In genomic region chr6:89799756-89800155, GRCh38 we compare ENCODE assay signal across 22 cellular contexts. TPM values are rescaled to one million over a fixed set of nuclear protein-coding genes. Genes with fewer than 3 reads are reported as not detected.
DNase-seq lines count a peak whose midpoint lies in the region; ATAC-seq and TF ChIP-seq lines count a peak whose summit lies in the region.
"Had no signal": no experiment of that assay in that cellular context is flagged by ENCODE, and none has a peak within 500 bp of the region (broad histone marks: within the 10 kb centered on the region; RNA-seq: fewer than 3 reads in every experiment).

No MANE protein-coding gene starts in this region.

- no peaks in the 10 kb centered on the region for H3K27me3 ChIP-seq in iPS-18a (ENCODE audit: control insufficient read depth, insufficient read depth, low read length)
- H3K27me3 ChIP-seq: MG63 had no signal

- H3K4me1 Mint-ChIP-seq in activated naive CD8-positive, alpha-beta T cell treated with anti-CD3 and anti-CD28 coated beads for 36 hours, result peaks cover 17% of the 10 kb centered on the region
- H3K4me1 Mint-ChIP-seq in activated naive CD8-positive, alpha-beta T cell treated with anti-CD3 and anti-CD28 coated beads, Interleukin-2, amount 50 U/mL, for 24 hours, result peaks cover 14% of the 10 kb centered on the region
- H3K4me1 Mint-ChIP-seq in activated CD8-positive, alpha-beta T cell treated with anti-CD3 and anti-CD28 coated beads for 36 hours (ENCODE audit: low read depth), result peaks cover 11% of the 10 kb centered on the region

- CTCF ChIA-PET in activated CD8-positive, alpha-beta T cell treated with anti-CD3 and anti-CD28 coated beads for 36 hours (lab: Charles Lee), result interaction anchor here (1.0 kb wide), 1 partner anchor 138 kb away, joined by 3 read pairs; no protein-coding TSS in a partner anchor

- H3K9ac ChIP-seq in iPS-18a (ENCODE audit: low read length), result no peak overlapping the region
- H3K9ac ChIP-seq: GM23248 had no signal

- no peak for ATAC-seq in activated naive CD8-positive, alpha-beta T cell treated with anti-CD3 and anti-CD28 coated beads, Interleukin-2, amount 50 U/mL, for 24 hours
- ATAC-seq in activated CD8-positive, alpha-beta T cell treated with anti-CD3 and anti-CD28 coated beads for 36 hours, result no peak
- no peak for ATAC-seq in HG02642 (IDR thresholded peaks at IDR 0.05; ENCODE audit: poor library complexity, unreplicated experiment)
- ATAC-seq: GM12878, Right ventricle myocardium inferior had no signal

- DNase-seq in activated naive CD8-positive, alpha-beta T cell treated with anti-CD3 and anti-CD28 coated beads for 36 hours, result no peak
- no peak for DNase-seq in activated naive CD8-positive, alpha-beta T cell treated with anti-CD3 and anti-CD28 coated beads, Interleukin-2, amount 50 U/mL, for 24 hours
- no peak for DNase-seq in activated CD8-positive, alpha-beta T cell treated with anti-CD3 and anti-CD28 coated beads for 36 hours
- DNase-seq in activated CD4-positive, alpha-beta T cell treated with anti-CD3 and anti-CD28 coated beads, Interleukin-2, amount 50 U/mL, for 4 hours, result no peak
- DNase-seq in AML-193 (lab: John Stamatoyannopoulos, UW) (no peak), NCI-H524 treated with DMSO at 0.1 percent for 48 hours (lab: John Stamatoyannopoulos, UW) (no peak)
- DNase-seq: CD4-positive, alpha-beta T cell; DMS153; GF-D8; GM23248; Kasumi-1; MG63; NCI-H1048; NCI-H1436 treated with DMSO at 0.1 percent for 48 hours; NCI-H2081; NCI-H2171 treated with DMSO at 0.1 percent for 48 hours; NCI-H446 had no signal

- peaks cover 21% of the 10 kb centered on the region for H3K4me1 ChIP-seq in iPS-18a (ENCODE audit: control insufficient read depth, low read depth, low read length)

- H3K9me3 Mint-ChIP-seq in activated naive CD8-positive, alpha-beta T cell treated with anti-CD3 and anti-CD28 coated beads for 36 hours, result no peaks in the 10 kb centered on the region
- H3K9me3 Mint-ChIP-seq in activated naive CD8-positive, alpha-beta T cell treated with anti-CD3 and anti-CD28 coated beads, Interleukin-2, amount 50 U/mL, for 24 hours, result no peaks in the 10 kb centered on the region
- no peaks in the 10 kb centered on the region for H3K9me3 Mint-ChIP-seq in activated CD8-positive, alpha-beta T cell treated with anti-CD3 and anti-CD28 coated beads for 36 hours
- H3K9me3 Mint-ChIP-seq: CD4-positive, alpha-beta T cell; IgD-negative memory B cell had no signal

- H3K27ac Mint-ChIP-seq in activated naive CD8-positive, alpha-beta T cell treated with anti-CD3 and anti-CD28 coated beads for 36 hours, result peak overlapping the region; percentile 52
- no peak overlapping the region for H3K27ac Mint-ChIP-seq in activated naive CD8-positive, alpha-beta T cell treated with anti-CD3 and anti-CD28 coated beads, Interleukin-2, amount 50 U/mL, for 24 hours
- H3K27ac Mint-ChIP-seq in activated CD8-positive, alpha-beta T cell treated with anti-CD3 and anti-CD28 coated beads for 36 hours, result peak overlapping the region; percentile 1
- H3K27ac Mint-ChIP-seq: CD4-positive, alpha-beta T cell had no signal

- H3K4me3 ChIP-seq in iPS-18a (ENCODE audit: low read length), result peak overlapping the region; percentile 33
- H3K4me3 ChIP-seq: GM12878, GM23248, MG63 had no signal

- intact Hi-C loops in activated CD8-positive, alpha-beta T cell treated with anti-CD3 and anti-CD28 coated beads for 36 hours (cut with micrococcal nuclease), result no loop called here

- no peaks in the 10 kb centered on the region for H3K9me3 ChIP-seq in iPS-18a (ENCODE audit: control insufficient read depth, low read depth, low read length)
- H3K9me3 ChIP-seq: MG63 had no signal

- no peak for TF ChIP-seq CTCF in activated CD8-positive, alpha-beta T cell treated with anti-CD3 and anti-CD28 coated beads for 36 hours (IDR thresholded peaks at IDR 0.05)

- no peaks in the 10 kb centered on the region for H3K27me3 Mint-ChIP-seq in activated naive CD8-positive, alpha-beta T cell treated with anti-CD3 and anti-CD28 coated beads for 36 hours
- no peaks in the 10 kb centered on the region for H3K27me3 Mint-ChIP-seq in activated naive CD8-positive, alpha-beta T cell treated with anti-CD3 and anti-CD28 coated beads, Interleukin-2, amount 50 U/mL, for 24 hours
- no peaks in the 10 kb centered on the region for H3K27me3 Mint-ChIP-seq in activated CD8-positive, alpha-beta T cell treated with anti-CD3 and anti-CD28 coated beads for 36 hours
- H3K27me3 Mint-ChIP-seq: CD4-positive, alpha-beta T cell; IgD-negative memory B cell had no signal

- no peak overlapping the region for H3K4me3 Mint-ChIP-seq in activated naive CD8-positive, alpha-beta T cell treated with anti-CD3 and anti-CD28 coated beads for 36 hours
- H3K4me3 Mint-ChIP-seq in activated naive CD8-positive, alpha-beta T cell treated with anti-CD3 and anti-CD28 coated beads, Interleukin-2, amount 50 U/mL, for 24 hours, result no peak overlapping the region
- no peak overlapping the region for H3K4me3 Mint-ChIP-seq in activated CD8-positive, alpha-beta T cell treated with anti-CD3 and anti-CD28 coated beads for 36 hours
- H3K4me3 Mint-ChIP-seq: CD4-positive, alpha-beta T cell; IgD-negative memory B cell had no signal

- H3K27ac ChIP-seq in iPS-18a (ENCODE audit: low read length), result peak overlapping the region; percentile 25
- H3K27ac ChIP-seq: GM23248 had no signal

- H3K36me3 ChIP-seq in iPS-18a (ENCODE audit: control insufficient read depth, low read depth, low read length), result peaks cover 39% of the 10 kb centered on the region

- POLR2A ChIA-PET in activated CD8-positive, alpha-beta T cell treated with anti-CD3 and anti-CD28 coated beads for 36 hours (lab: Charles Lee), result interaction anchor here (0.7 to 1.3 kb wide), 3 partner anchors 12 to 29 kb away, joined by 3 to 4 read pairs (median 3); partner anchors contain the start of gene MDN1

- H3K36me3 Mint-ChIP-seq in activated naive CD8-positive, alpha-beta T cell treated with anti-CD3 and anti-CD28 coated beads for 36 hours, result peaks cover 31% of the 10 kb centered on the region
- H3K36me3 Mint-ChIP-seq in activated naive CD8-positive, alpha-beta T cell treated with anti-CD3 and anti-CD28 coated beads, Interleukin-2, amount 50 U/mL, for 24 hours (ENCODE audit: low read depth), result peaks cover 44% of the 10 kb centered on the region
- peaks cover 39% of the 10 kb centered on the region for H3K36me3 Mint-ChIP-seq in activated CD8-positive, alpha-beta T cell treated with anti-CD3 and anti-CD28 coated beads for 36 hours (ENCODE audit: low read depth)
- H3K36me3 Mint-ChIP-seq: IgD-negative memory B cell had no signal

RNA-seq across cellular contexts. Expression of gene MDN1, which starts 19.8 kb away (rescaled TPM):
- 10 to 100 TPM; 64.4 to 66.8 TPM for total RNA-seq in activated naive CD8-positive, alpha-beta T cell treated with anti-CD3 and anti-CD28 coated beads for 36 hours
- 10 to 100 TPM; 69.0 TPM for total RNA-seq in activated CD8-positive, alpha-beta T cell treated with anti-CD3 and anti-CD28 coated beads for 36 hours

RNA-seq across cellular contexts. Expression of gene CASP8AP2, which starts 29.9 kb away (rescaled TPM):
- total RNA-seq in activated naive CD8-positive, alpha-beta T cell treated with anti-CD3 and anti-CD28 coated beads for 36 hours, result 10 to 100 TPM; 33.3 to 33.9 TPM
- total RNA-seq in activated CD8-positive, alpha-beta T cell treated with anti-CD3 and anti-CD28 coated beads for 36 hours, result 10 to 100 TPM; 33.3 to 33.6 TPM
